In genomic region chr7:156652886-156653568, GRCh38 we compare ENCODE assay signal across 21 cellular contexts.
"Had no signal": no experiment of that assay in that cellular context is flagged by ENCODE, and none has a peak within 500 bp of the region (broad histone marks: within the 10 kb centered on the region; RNA-seq: fewer than 3 reads in every experiment).

No MANE protein-coding gene starts in this region.

- H3K36me3 Mint-ChIP-seq: activated naive CD8-positive, alpha-beta T cell treated with anti-CD3 and anti-CD28 coated beads for 36 hours had no signal

- DNase-seq: activated B cell treated with CpG ODN at 0.5 μM for 24 hours; activated CD4-positive, alpha-beta T cell treated with anti-CD3 and anti-CD28 coated beads for 4 hours; activated CD8-positive, alpha-beta T cell treated with anti-CD3 and anti-CD28 coated beads for 36 hours; activated naive CD4-positive, alpha-beta T cell; activated naive CD8-positive, alpha-beta T cell treated with anti-CD3 and anti-CD28 coated beads for 36 hours; activated T-cell treated with anti-CD3 and anti-CD28 coated beads, Interleukin-2, amount 50 U/mL, for 1 hour; amygdala; body of pancreas; colonic mucosa; erythroblast; gastrocnemius medialis; head of caudate nucleus; kidney; left lung; midbrain; nephron progenitor cell; nucleus accumbens; stimulated activated naive B cell treated with anti-CD40 and anti-IgM and Interleukin-4, amounts not matched to agents 10 μg/mL and 1 μg/mL and 100 μg/mL, for 72 hours; tibial artery had no signal

- FAIRE-seq: kidney had no signal

- H3K4me1 ChIP-seq: body of pancreas, colonic mucosa, gastrocnemius medialis, left lung, tibial artery had no signal

- ATAC-seq: activated CD8-positive, alpha-beta T cell treated with anti-CD3 and anti-CD28 coated beads for 36 hours; activated T-helper 17 cell treated with anti-CD3 and anti-CD28 coated beads, Interleukin-2, amount 50 U/mL, for 72 hours; body of pancreas; gastrocnemius medialis; left lung; stimulated activated naive B cell treated with anti-CD40 and anti-IgM and Interleukin-4, amounts not matched to agents 10 μg/mL and 1 μg/mL and 100 μg/mL, for 72 hours had no signal

- H3K27me3 ChIP-seq: body of pancreas, colonic mucosa had no signal

- H3K27ac ChIP-seq: body of pancreas, colonic mucosa, gastrocnemius medialis, left lung, tibial artery had no signal

- H3K36me3 ChIP-seq: colonic mucosa, gastrocnemius medialis, left lung, tibial artery had no signal

- H3K9me3 ChIP-seq: body of pancreas, colonic mucosa, gastrocnemius medialis, left lung, tibial artery had no signal

- H3K4me1 Mint-ChIP-seq: activated B cell treated with CpG ODN at 0.5 μM for 24 hours; activated T-helper 17 cell treated with anti-CD3 and anti-CD28 coated beads, Interleukin-2, amount 50 U/mL, for 72 hours; central memory CD8-positive, alpha-beta T cell; stimulated activated naive B cell treated with anti-CD40 and anti-IgM and Interleukin-4, amounts not matched to agents 10 μg/mL and 1 μg/mL and 100 μg/mL, for 72 hours had no signal

- H3K9me3 Mint-ChIP-seq: activated B cell treated with CpG ODN at 0.5 μM for 24 hours; activated CD8-positive, alpha-beta T cell treated with anti-CD3 and anti-CD28 coated beads for 36 hours; activated naive CD8-positive, alpha-beta T cell treated with anti-CD3 and anti-CD28 coated beads for 36 hours; activated T-helper 17 cell treated with anti-CD3 and anti-CD28 coated beads, Interleukin-2, amount 50 U/mL, for 72 hours; central memory CD8-positive, alpha-beta T cell; stimulated activated naive B cell treated with anti-CD40 and anti-IgM and Interleukin-4, amounts not matched to agents 10 μg/mL and 1 μg/mL and 100 μg/mL, for 72 hours had no signal

- H3K4me3 Mint-ChIP-seq: activated B cell treated with CpG ODN at 0.5 μM for 24 hours; activated CD8-positive, alpha-beta T cell treated with anti-CD3 and anti-CD28 coated beads for 36 hours; activated naive CD8-positive, alpha-beta T cell treated with anti-CD3 and anti-CD28 coated beads for 36 hours; activated T-helper 17 cell treated with anti-CD3 and anti-CD28 coated beads, Interleukin-2, amount 50 U/mL, for 72 hours; central memory CD8-positive, alpha-beta T cell; nephron progenitor cell; stimulated activated naive B cell treated with anti-CD40 and anti-IgM and Interleukin-4, amounts not matched to agents 10 μg/mL and 1 μg/mL and 100 μg/mL, for 72 hours had no signal

- H3K27ac Mint-ChIP-seq: activated B cell treated with CpG ODN at 0.5 μM for 24 hours; activated CD8-positive, alpha-beta T cell treated with anti-CD3 and anti-CD28 coated beads for 36 hours; activated naive CD8-positive, alpha-beta T cell treated with anti-CD3 and anti-CD28 coated beads for 36 hours; activated T-helper 17 cell treated with anti-CD3 and anti-CD28 coated beads, Interleukin-2, amount 50 U/mL, for 72 hours; nephron progenitor cell had no signal

- H3K4me3 ChIP-seq: body of pancreas, colonic mucosa, gastrocnemius medialis, left lung, tibial artery had no signal
